Comparison of ENCODE assay signal across 13 cellular contexts in genomic region chr7:69129524-69129923, GRCh38.
DNase-seq lines count a peak whose midpoint lies in the region; ATAC-seq and TF ChIP-seq lines count a peak whose summit lies in the region.
"Had no signal": no experiment of that assay in that cellular context is flagged by ENCODE, and none has a peak within 500 bp of the region (broad histone marks: within the 10 kb centered on the region; RNA-seq: fewer than 3 reads in every experiment).

No MANE protein-coding gene starts in this region.

- H3K36me3 ChIP-seq in DND-41 (ENCODE audit: insufficient read depth, low read length), result no peaks in the 10 kb centered on the region

- H3K4me1 Mint-ChIP-seq in neural crest cell (peaks cover 24% of the 10 kb centered on the region), CD14-positive monocyte (no peaks in the 10 kb centered on the region)
- H3K4me1 Mint-ChIP-seq: CD4-positive, alpha-beta memory T cell had no signal

- H3K4me1 ChIP-seq in DND-41 (ENCODE audit: insufficient read depth, low read length), result no peaks in the 10 kb centered on the region

- H3K4me2 ChIP-seq in DND-41 (ENCODE audit: insufficient read depth, low read length), result no peak overlapping the region

- H3K4me3 ChIP-seq in DND-41 (ENCODE audit: low read depth in 1 of 2, low read length in 2 of 2), result no peak overlapping the region

- H3K36me3 Mint-ChIP-seq in neural crest cell (ENCODE audit: low read depth), result no peaks in the 10 kb centered on the region
- H3K36me3 Mint-ChIP-seq in CD14-positive monocyte, result no peaks in the 10 kb centered on the region
- H3K36me3 Mint-ChIP-seq: CD4-positive, alpha-beta memory T cell; IgD-negative memory B cell had no signal

- no peak overlapping the region for H3K27ac ChIP-seq in DND-41 (ENCODE audit: low read length)

- ATAC-seq in DND-41 (ENCODE audit: insufficient read depth, low read depth) (peak; percentile 39; the same call in 1 of the 3 replicates), HG03135 (IDR thresholded peaks at IDR 0.05; ENCODE audit: unreplicated experiment) (no peak)

- H3K9me3 Mint-ChIP-seq in neural crest cell (no peaks in the 10 kb centered on the region), CD14-positive monocyte (peaks cover 0 to 5% (median 1%) of the 10 kb centered on the region in 7 donors)

- no peak overlapping the region for H3K9ac ChIP-seq in DND-41 (ENCODE audit: low read depth, low read length)

- H3K4me3 Mint-ChIP-seq in neural crest cell, result no peak overlapping the region
- H3K4me3 Mint-ChIP-seq in CD14-positive monocyte, result no peak overlapping the region
- H3K4me3 Mint-ChIP-seq: CD4-positive, alpha-beta memory T cell; IgD-negative memory B cell had no signal

- no peaks in the 10 kb centered on the region for H4K20me1 ChIP-seq in DND-41 (ENCODE audit: insufficient read depth, low read length)

- DNase-seq in DND-41 (peak; percentile 5), SW480 (ENCODE audit: low spot score) (peak; percentile 31), neural crest cell (ENCODE audit: low read depth, low spot score) (no peak), CD14-positive monocyte (ENCODE audit: low spot score) (no peak), GF-D8 (lab: John Stamatoyannopoulos, UW) (no peak)
- DNase-seq: AML-193; C1 segment of cervical spinal cord; CD4-positive, alpha-beta memory T cell; DMS79 treated with DMSO at 0.1 percent for 48 hours; HCEC 1CT; KG1 had no signal

- no peaks in the 10 kb centered on the region for H3K27me3 ChIP-seq in DND-41 (ENCODE audit: insufficient read depth, low read length, poor library complexity)

- TF ChIP-seq CTCF in DND-41 (IDR thresholded peaks at IDR 0.05; ENCODE audit: borderline replicate concordance, extremely low read depth, low read length, poor library complexity, severe bottlenecking), result no peak
- TF ChIP-seq CTCF in neural crest cell (conservative IDR thresholded peaks at IDR 0.05), result no peak
- no peak for TF ChIP-seq CTCF in CD14-positive monocyte (IDR thresholded peaks at IDR 0.05)

- H3K27me3 Mint-ChIP-seq in neural crest cell (ENCODE audit: low read depth) (peaks cover 4% of the 10 kb centered on the region), CD14-positive monocyte (ENCODE audit: low read depth in 3 of 3) (peaks cover 0 to 4% (median 4%) of the 10 kb centered on the region in 3 donors)
- H3K27me3 Mint-ChIP-seq: IgD-negative memory B cell had no signal

- no peak overlapping the region for H2AFZ ChIP-seq in DND-41 (ENCODE audit: low read depth, low read length)

- H3K9me3 ChIP-seq in DND-41 (ENCODE audit: insufficient read depth, low read length, severe bottlenecking), result no peaks in the 10 kb centered on the region

- peak overlapping the region; percentile 19 for H3K27ac Mint-ChIP-seq in neural crest cell (ENCODE audit: unreplicated experiment)
- H3K27ac Mint-ChIP-seq in CD14-positive monocyte, result no peak overlapping the region
- H3K27ac Mint-ChIP-seq: CD4-positive, alpha-beta memory T cell; IgD-negative memory B cell had no signal

- intact Hi-C loops in CD14-positive monocyte (cut with micrococcal nuclease), result no loop called here

- no peaks in the 10 kb centered on the region for H3K79me2 ChIP-seq in DND-41 (ENCODE audit: insufficient read depth, low read length)

Comparison
In these comparisons a context has a peak if more than half of its experiments do, and no peak if none do; other contexts are left out.
1. DNase-seq: peak in DND-41 (single experiment) and SW480 (single experiment); none in neural crest cell (single experiment), CD14-positive monocyte (single experiment) and GF-D8 (single experiment).